17 cellular contexts compared by ENCODE assay signal in the genomic region with DNA sequence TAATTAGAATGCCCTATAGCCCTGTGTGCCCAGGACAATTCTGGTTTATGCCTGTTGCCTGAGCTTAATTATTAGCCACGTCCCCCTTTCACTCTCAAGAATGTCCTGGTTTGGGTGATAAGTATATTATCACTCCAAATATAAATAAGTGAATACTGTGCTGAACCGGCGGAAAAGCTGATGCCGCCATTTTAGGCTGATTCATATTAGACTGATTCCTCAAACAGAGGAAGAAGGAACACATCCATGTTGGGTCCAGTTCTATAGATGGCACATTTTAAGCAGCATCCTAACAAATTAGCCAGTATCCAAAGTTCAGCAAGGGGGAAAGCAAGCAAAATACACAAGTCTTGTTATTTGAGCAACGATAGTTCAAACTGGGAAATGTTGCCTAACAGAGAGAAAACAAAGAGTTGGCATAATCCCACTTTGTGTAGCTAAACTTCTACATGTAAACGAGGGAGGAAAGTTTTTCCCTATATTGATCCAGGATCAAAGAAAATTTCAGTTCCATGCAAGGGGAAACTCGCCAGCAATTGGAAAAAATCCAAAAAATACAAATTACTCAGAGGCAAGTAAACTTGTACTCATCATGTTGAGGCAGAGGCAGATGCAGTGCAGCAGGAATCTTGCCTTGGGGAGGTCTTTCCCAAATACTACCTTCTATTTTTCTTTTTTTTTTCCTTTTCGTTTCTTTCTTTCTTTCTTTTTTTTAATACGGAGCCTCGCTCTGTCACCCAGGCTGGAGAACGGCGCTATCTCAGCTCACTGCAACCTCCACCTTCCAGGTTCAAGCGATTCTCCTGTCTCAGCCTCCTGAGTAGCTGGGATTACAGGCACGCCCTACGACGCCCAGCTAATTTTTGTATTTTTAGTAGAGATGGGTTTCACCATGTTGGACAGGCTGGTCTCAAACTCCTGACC.
A peak's percentile ranks its signal among the peaks of the same experiment; 100 is the strongest.
DNase-seq lines count a peak whose midpoint lies in the region; ATAC-seq and TF ChIP-seq lines count a peak whose summit lies in the region.
"Had no signal": no experiment of that assay in that cellular context is flagged by ENCODE, and none has a peak within 500 bp of the region (broad histone marks: within the 10 kb centered on the region; RNA-seq: fewer than 3 reads in every experiment).

No MANE protein-coding gene starts in this region.

- 85% methylated on average over 16 of the region's 16 CpGs for WGBS in SK-N-SH (ENCODE audit: low lambda C conversion rate)

- intact Hi-C loops in MCF 10A (cut with micrococcal nuclease): no loop called here

- TF ChIP-seq CTCF in SK-N-SH (IDR thresholded peaks at IDR 0.05): no peak
- no peak for TF ChIP-seq CTCF in MCF 10A (IDR thresholded peaks at IDR 0.05; ENCODE audit: unreplicated experiment)

- DNase-seq in SK-N-SH (no peak), MCF 10A (ENCODE audit: unreplicated experiment) (peak; percentile 66), iris pigment epithelial cell (ENCODE audit: low read depth) (peak; percentile 58), NCI-H1694 (lab: John Stamatoyannopoulos, UW) (no peak)
- no peak for DNase-seq in activated effector memory CD4-positive, alpha-beta T cell treated with Interleukin-2 at 50 U/mL for 16 hours
- no peak for DNase-seq in stimulated activated CD4-positive, alpha-beta T cell treated with anti-CD3 and anti-CD28 coated beads, Interleukin-12 subunit alpha, Interleukin-12 subunit beta, amount 100 ng/mL, for 4 hours
- DNase-seq: 8988T; activated CD4-positive, alpha-beta T cell treated with anti-CD3 and anti-CD28 coated beads for 4 hours; activated naive CD4-positive, alpha-beta T cell treated with anti-CD3 and anti-CD28 coated beads, Interleukin-2, amount 50 U/mL, for 16 hours; hippocampal formation; Kasumi-1; left lung; posterior cingulate gyrus; T-helper 2 cell had no signal

- peaks cover 10% of the 10 kb centered on the region for H3K9me3 Mint-ChIP-seq in MCF 10A (ENCODE audit: unreplicated experiment)

- CTCF ChIA-PET in SK-N-SH (lab: Yijun Ruan, JAX): interaction anchor here (0.8 to 0.9 kb wide), 3 partner anchors 11 to 35 kb away, joined by 3 to 4 read pairs (median 3); no protein-coding TSS in a partner anchor
- CTCF ChIA-PET in MCF 10A (lab: Yijun Ruan, JAX): interaction anchor here (0.5 to 0.9 kb wide), 8 partner anchors 22 to 386 kb away, joined by 3 to 6 read pairs (median 3); no protein-coding TSS in a partner anchor

- 0 out of 2 replicates have a peak overlapping the region, but pooled peaks have one; percentile 19 for H3K4me2 ChIP-seq in SK-N-SH

- no peaks in the 10 kb centered on the region for H4K20me1 ChIP-seq in SK-N-SH (ENCODE audit: insufficient read depth)

- BruUV-seq in MCF 10A (replicated peaks; lab: Mats Ljungman, UMichigan): no TSS peak

- H3K79me2 ChIP-seq in SK-N-SH (ENCODE audit: insufficient read depth): no peaks in the 10 kb centered on the region

- no peaks in the 10 kb centered on the region for H3F3A ChIP-seq in SK-N-SH (replicated peaks; ENCODE audit: insufficient read depth)

- H3K9ac ChIP-seq in SK-N-SH: no peak overlapping the region

- peaks cover 7% of the 10 kb centered on the region for H3K36me3 Mint-ChIP-seq in MCF 10A (ENCODE audit: insufficient read depth, unreplicated experiment)

- H3K4me3 Mint-ChIP-seq in MCF 10A (ENCODE audit: unreplicated experiment): peak overlapping the region; percentile 48

- no peak overlapping the region for H3K4me3 ChIP-seq in SK-N-SH (ENCODE audit: low read depth in 2 of 2, low read length in 1 of 2)
- H3K4me3 ChIP-seq: left lung had no signal

- H3K9me2 ChIP-seq in SK-N-SH: no peaks in the 10 kb centered on the region

- H3K4me1 Mint-ChIP-seq in MCF 10A (ENCODE audit: insufficient read depth, unreplicated experiment): peaks cover 17% of the 10 kb centered on the region

- no peak overlapping the region for H3K27ac Mint-ChIP-seq in MCF 10A (ENCODE audit: low read depth, unreplicated experiment)

- TF ChIP-seq RAD21 in SK-N-SH (IDR thresholded peaks at IDR 0.05; ENCODE audit: low read length): no peak

- H3K36me3 ChIP-seq in SK-N-SH (replicated peaks in 1 of 2; ENCODE audit: control insufficient read depth in 1 of 2, insufficient read depth in 2 of 2, low read length in 1 of 2): peaks cover 0 to 3% of the 10 kb centered on the region in 2 experiments
- H3K36me3 ChIP-seq: left lung had no signal

- peaks cover 2 to 5% of the 10 kb centered on the region in 2 experiments; a peak in 1 of 4 replicates for H3K4me1 ChIP-seq in SK-N-SH (ENCODE audit: control insufficient read depth in 1 of 2, insufficient read depth in 2 of 2, low read depth in 1 of 2, low read length in 1 of 2)

- TF ChIP-seq EP300 in SK-N-SH (IDR thresholded peaks at IDR 0.05; ENCODE audit: borderline replicate concordance in 1 of 2, low read depth in 1 of 2, low read length in 1 of 2): no peak

- POLR2A ChIA-PET in SK-N-SH (lab: Yijun Ruan, JAX) (no interaction called here), MCF 10A (lab: Yijun Ruan, JAX) (interaction anchor here (1.2 to 1.9 kb wide), 4 partner anchors 8 to 95 kb away, joined by 3 to 6 read pairs (median 4); partner anchors contain the start of gene ITPR2)

- peaks cover 9% of the 10 kb centered on the region for H3K9me3 ChIP-seq in SK-N-SH

- H3K27me3 Mint-ChIP-seq in MCF 10A (ENCODE audit: insufficient read depth, unreplicated experiment): no peaks in the 10 kb centered on the region

- no peak overlapping the region for H3K27ac ChIP-seq in SK-N-SH (ENCODE audit: low read depth in 2 of 2, low read length in 1 of 2)
- H3K27ac ChIP-seq: C4-2B, left lung had no signal

- no peak overlapping the region for H2AFZ ChIP-seq in SK-N-SH (ENCODE audit: low read depth)

- H3K27me3 ChIP-seq in SK-N-SH (ENCODE audit: insufficient read depth): no peaks in the 10 kb centered on the region
- H3K27me3 ChIP-seq: left lung had no signal

- ATAC-seq in SK-N-SH treated with all-trans-retinoic acid at 6 μM for 48 hours (no peak), HG03571 (IDR thresholded peaks at IDR 0.05; ENCODE audit: unreplicated experiment) (no peak)
- ATAC-seq: left lung had no signal

TF ChIP-seq in SK-N-SH, 30 proteins besides CTCF, POLR2A, EP300 and RAD21:
- no peak for TF ChIP-seq FOSL2 (IDR thresholded peaks at IDR 0.05; ENCODE audit: borderline replicate concordance, low read depth)
- no peak for TF ChIP-seq NRF1 (IDR thresholded peaks at IDR 0.05; ENCODE audit: low read depth, low read length)
- 0 out of 2 replicates have a peak, but pooled peaks have one; percentile 9 for TF ChIP-seq TCF12 (IDR thresholded peaks at IDR 0.05)
- TF ChIP-seq POLR2AphosphoS5 (IDR thresholded peaks at IDR 0.05; ENCODE audit: low read depth, low read length): no peak
- TF ChIP-seq RCOR1 (IDR thresholded peaks at IDR 0.05; ENCODE audit: low read length): no peak
- TF ChIP-seq, protein P1, sequence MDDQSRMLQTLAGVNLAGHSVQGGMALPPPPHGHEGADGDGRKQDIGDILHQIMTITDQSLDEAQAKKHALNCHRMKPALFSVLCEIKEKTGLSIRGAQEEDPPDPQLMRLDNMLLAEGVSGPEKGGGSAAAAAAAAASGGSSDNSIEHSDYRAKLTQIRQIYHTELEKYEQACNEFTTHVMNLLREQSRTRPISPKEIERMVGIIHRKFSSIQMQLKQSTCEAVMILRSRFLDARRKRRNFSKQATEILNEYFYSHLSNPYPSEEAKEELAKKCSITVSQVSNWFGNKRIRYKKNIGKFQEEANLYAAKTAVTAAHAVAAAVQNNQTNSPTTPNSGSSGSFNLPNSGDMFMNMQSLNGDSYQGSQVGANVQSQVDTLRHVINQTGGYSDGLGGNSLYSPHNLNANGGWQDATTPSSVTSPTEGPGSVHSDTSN (IDR thresholded peaks at IDR 0.05): no peak

TF ChIP-seq in SK-N-SH treated with all-trans-retinoic acid at 6 μM for 48 hours, 23 proteins besides CTCF, POLR2A, EP300 and RAD21:
- TF ChIP-seq, protein P2, sequence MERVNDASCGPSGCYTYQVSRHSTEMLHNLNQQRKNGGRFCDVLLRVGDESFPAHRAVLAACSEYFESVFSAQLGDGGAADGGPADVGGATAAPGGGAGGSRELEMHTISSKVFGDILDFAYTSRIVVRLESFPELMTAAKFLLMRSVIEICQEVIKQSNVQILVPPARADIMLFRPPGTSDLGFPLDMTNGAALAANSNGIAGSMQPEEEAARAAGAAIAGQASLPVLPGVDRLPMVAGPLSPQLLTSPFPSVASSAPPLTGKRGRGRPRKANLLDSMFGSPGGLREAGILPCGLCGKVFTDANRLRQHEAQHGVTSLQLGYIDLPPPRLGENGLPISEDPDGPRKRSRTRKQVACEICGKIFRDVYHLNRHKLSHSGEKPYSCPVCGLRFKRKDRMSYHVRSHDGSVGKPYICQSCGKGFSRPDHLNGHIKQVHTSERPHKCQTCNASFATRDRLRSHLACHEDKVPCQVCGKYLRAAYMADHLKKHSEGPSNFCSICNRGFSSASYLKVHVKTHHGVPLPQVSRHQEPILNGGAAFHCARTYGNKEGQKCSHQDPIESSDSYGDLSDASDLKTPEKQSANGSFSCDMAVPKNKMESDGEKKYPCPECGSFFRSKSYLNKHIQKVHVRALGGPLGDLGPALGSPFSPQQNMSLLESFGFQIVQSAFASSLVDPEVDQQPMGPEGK (CRISPR knock-in tag; IDR thresholded peaks at IDR 0.05; ENCODE audit: borderline replicate concordance): no peak
- TF ChIP-seq GLIS3 (CRISPR knock-in tag; IDR thresholded peaks at IDR 0.05) (no peak), ZNF70 (CRISPR knock-in tag; IDR thresholded peaks at IDR 0.05) (no peak)
TF ChIP-seq in SK-N-SH treated with all-trans-retinoic acid at 6 μM for 48 hours: peak in this region for 0.

Comparison
In these comparisons a context has a peak if more than half of its experiments do, and no peak if none do; other contexts are left out.
1. DNase-seq: peak in MCF 10A (single experiment) and iris pigment epithelial cell (single experiment); none in SK-N-SH (single experiment), activated effector memory CD4-positive, alpha-beta T cell treated with Interleukin-2 at 50 U/mL for 16 hours (single experiment), stimulated activated CD4-positive, alpha-beta T cell treated with anti-CD3 and anti-CD28 coated beads, Interleukin-12 subunit alpha, Interleukin-12 subunit beta, amount 100 ng/mL, for 4 hours (single experiment) and NCI-H1694 (single experiment).